Comparison of ENCODE assay signal across 2 cellular contexts in genomic region chr17:3702035-3702539, GRCh38.
A peak's percentile ranks its signal among the peaks of the same experiment; 100 is the strongest.
TF ChIP-seq lines count a peak whose summit lies in the region.

No MANE protein-coding gene starts in this region.

TF ChIP-seq in A549, 52 proteins besides CTCF, POLR2A, EP300 and RAD21:
- TF ChIP-seq MAFK (IDR thresholded peaks at IDR 0.05; ENCODE audit: partially characterized antibody) = peak; percentile 78

TF ChIP-seq in K562, 482 proteins besides CTCF, POLR2A, EP300 and RAD21:
- TF ChIP-seq MAFG (tag; conservative IDR thresholded peaks at IDR 0.05) (peak; percentile 23; the same call in 1 of the 2 replicates), ZNF316 (IDR thresholded peaks at IDR 0.05) (peak; percentile 70; the same call in 1 of the 2 replicates), ASH1L (IDR thresholded peaks at IDR 0.05; ENCODE audit: borderline replicate concordance, low read depth, partially characterized antibody) (peak; percentile 71), C11orf30 (IDR thresholded peaks at IDR 0.05; ENCODE audit: low read depth) (peak; percentile 50; the same call in 1 of the 2 replicates), NFYB (IDR thresholded peaks at IDR 0.05; ENCODE audit: extremely low read depth, insufficient read length) (peak; percentile 75)
TF ChIP-seq in K562: peak in this region for 5; not testable (repeated sequence) for 477.
